8 cellular contexts compared by ENCODE assay signal in genomic region chr1:111739222-111739983, GRCh38. TPM values are rescaled to one million over a fixed set of nuclear protein-coding genes. Genes with fewer than 3 reads are reported as not detected.
A peak's percentile ranks its signal among the peaks of the same experiment; 100 is the strongest.
DNase-seq lines count a peak whose midpoint lies in the region; ATAC-seq and TF ChIP-seq lines count a peak whose summit lies in the region.

Gene INKA2 (minus strand): TSS chr1:111739395. CDS start chr1:111739242, 153 bp downstream.

- peaks cover 3% of the 10 kb centered on the region; the same call in 1 of the 2 replicates for H3F3A ChIP-seq in DOHH2 (ENCODE audit: control insufficient read depth, insufficient read depth)

- H3K4me1 ChIP-seq in DOHH2 (ENCODE audit: control insufficient read depth, low read length), result peaks cover 31% of the 10 kb centered on the region
- no peaks in the 10 kb centered on the region for H3K4me1 ChIP-seq in Panc1 (ENCODE audit: control insufficient read depth, insufficient read depth, low read length)
- peaks cover 21% of the 10 kb centered on the region for H3K4me1 ChIP-seq in fibroblast of lung (ENCODE audit: control insufficient read depth, extremely low read depth, insufficient read depth, low read length)

- peak within 1 kb of the TSS; percentile 94 for H3K4me2 ChIP-seq in DOHH2 (ENCODE audit: low read length)
- peak within 1 kb of the TSS; percentile 96 for H3K4me2 ChIP-seq in fibroblast of lung (ENCODE audit: extremely low read depth, insufficient read depth, low read length)

- H3K36me3 ChIP-seq in DOHH2 (ENCODE audit: control insufficient read depth, low read length), result no peaks in the 10 kb centered on the region
- H3K36me3 ChIP-seq in Panc1 (ENCODE audit: control insufficient read depth, insufficient read depth, low read length), result no peaks in the 10 kb centered on the region
- H3K36me3 ChIP-seq in fibroblast of lung (ENCODE audit: control insufficient read depth, insufficient read depth, low read length), result no peaks in the 10 kb centered on the region

- TF ChIP-seq CTCF in DOHH2 (IDR thresholded peaks at IDR 0.05; ENCODE audit: low read depth, low read length, poor library complexity, severe bottlenecking) (peak; percentile 24), Panc1 (IDR thresholded peaks at IDR 0.05) (no peak), fibroblast of lung (conservative IDR thresholded peaks at IDR 0.05 in 1 of 2, IDR thresholded peaks at IDR 0.05 in 1 of 2; ENCODE audit: low read depth in 1 of 2, low read length in 2 of 2) (no peak)

- intact Hi-C loops in Panc1 (cut with micrococcal nuclease; ENCODE audit: unreplicated experiment), result no loop called here

- peak within 1 kb of the TSS; percentile 83 to 95 (median 92) for H3K4me3 Mint-ChIP-seq in naive thymus-derived CD8-positive, alpha-beta T cell
- H3K4me3 Mint-ChIP-seq in stimulated activated naive CD8-positive, alpha-beta T cell treated with anti-CD3 and anti-CD28 coated beads, Interleukin-15, Interleukin-2, amounts not matched to agents 100 ng/mL and 50 ng/mL, for 24 hours, result peak within 1 kb of the TSS; percentile 92

- peaks cover 15 to 33% (median 20%) of the 10 kb centered on the region in 4 donors for H3K4me1 Mint-ChIP-seq in naive thymus-derived CD8-positive, alpha-beta T cell
- peaks cover 18% of the 10 kb centered on the region for H3K4me1 Mint-ChIP-seq in stimulated activated naive CD8-positive, alpha-beta T cell treated with anti-CD3 and anti-CD28 coated beads, Interleukin-15, Interleukin-2, amounts not matched to agents 100 ng/mL and 50 ng/mL, for 24 hours (ENCODE audit: low read depth)

- H3K27me3 Mint-ChIP-seq in naive thymus-derived CD8-positive, alpha-beta T cell, result peaks cover 10 to 37% (median 24%) of the 10 kb centered on the region in 5 donors
- H3K27me3 Mint-ChIP-seq in stimulated activated naive CD8-positive, alpha-beta T cell treated with anti-CD3 and anti-CD28 coated beads, Interleukin-15, Interleukin-2, amounts not matched to agents 100 ng/mL and 50 ng/mL, for 24 hours, result peaks cover 43% of the 10 kb centered on the region

- no peaks in the 10 kb centered on the region for H4K20me1 ChIP-seq in DOHH2 (ENCODE audit: control insufficient read depth, insufficient read depth, low read depth, low read length)
- H4K20me1 ChIP-seq in fibroblast of lung (ENCODE audit: control insufficient read depth, extremely low read depth, insufficient read depth, low read length), result no peaks in the 10 kb centered on the region

- no peaks in the 10 kb centered on the region for H3K9me2 ChIP-seq in DOHH2 (replicated peaks; ENCODE audit: control insufficient read depth, low read length)

- no peaks in the 10 kb centered on the region for H3K9me3 ChIP-seq in DOHH2 (ENCODE audit: control insufficient read depth, insufficient read depth, low read length)
- no peaks in the 10 kb centered on the region for H3K9me3 ChIP-seq in Panc1 (ENCODE audit: control insufficient read depth, insufficient read depth, low read depth, low read length)
- H3K9me3 ChIP-seq in fibroblast of lung (ENCODE audit: control insufficient read depth, insufficient read depth, low read depth, low read length), result no peaks in the 10 kb centered on the region

- ATAC-seq in GM21717 (IDR thresholded peaks at IDR 0.05; ENCODE audit: unreplicated experiment), result peak; percentile 79
- ATAC-seq in Panc1, result peak; percentile 94
- peak; percentile 62 to 69 for ATAC-seq in naive thymus-derived CD8-positive, alpha-beta T cell

- H3K36me3 Mint-ChIP-seq in naive thymus-derived CD8-positive, alpha-beta T cell, result no peaks in the 10 kb centered on the region
- H3K36me3 Mint-ChIP-seq in stimulated activated naive CD8-positive, alpha-beta T cell treated with anti-CD3 and anti-CD28 coated beads, Interleukin-15, Interleukin-2, amounts not matched to agents 100 ng/mL and 50 ng/mL, for 24 hours (ENCODE audit: low read depth), result no peaks in the 10 kb centered on the region

- H3K9ac ChIP-seq in fibroblast of lung (ENCODE audit: insufficient read depth, low read length), result peak within 1 kb of the TSS; percentile 97

- CTCF ChIA-PET in Panc1 (lab: Charles Lee), result interaction anchor here (0.7 kb wide), 1 partner anchor 435 kb away, joined by 3 read pairs; no protein-coding TSS in a partner anchor

- peak within 1 kb of the TSS; percentile 78 for H3K4me3 ChIP-seq in DOHH2 (ENCODE audit: low read length)
- H3K4me3 ChIP-seq in Jurkat, Clone E6-1 (ENCODE audit: low read length), result peak within 1 kb of the TSS; percentile 61
- peak within 1 kb of the TSS; percentile 55 to 76 for H3K4me3 ChIP-seq in Panc1 (ENCODE audit: low read depth in 2 of 2, low read length in 2 of 2)
- H3K4me3 ChIP-seq in fibroblast of lung (replicated peaks in 1 of 4; ENCODE audit: control extremely low read depth in 1 of 4, insufficient read depth in 1 of 4, low read depth in 3 of 4, low read length in 4 of 4), result peak within 1 kb of the TSS; percentile 49 to 78 (median 69)

- no TSS peak for BruUV-seq in Panc1 (replicated peaks; lab: Mats Ljungman, UMichigan)

- no peaks in the 10 kb centered on the region for H3K9me3 Mint-ChIP-seq in naive thymus-derived CD8-positive, alpha-beta T cell
- H3K9me3 Mint-ChIP-seq in stimulated activated naive CD8-positive, alpha-beta T cell treated with anti-CD3 and anti-CD28 coated beads, Interleukin-15, Interleukin-2, amounts not matched to agents 100 ng/mL and 50 ng/mL, for 24 hours, result no peaks in the 10 kb centered on the region

- POLR2A ChIA-PET in Panc1 (lab: Charles Lee), result interaction anchor here (0.6 to 0.7 kb wide), 2 partner anchors 144 to 733 kb away, joined by 3 read pairs; no protein-coding TSS in a partner anchor
- POLR2A ChIA-PET in naive thymus-derived CD8-positive, alpha-beta T cell (lab: Charles Lee), result interaction anchor here (1.1 to 4.2 kb wide), 5 partner anchors 9 to 231 kb away, joined by 3 to 21 read pairs (median 6); partner anchors contain the start of gene DDX20

- no peaks in the 10 kb centered on the region for H3K79me2 ChIP-seq in DOHH2 (ENCODE audit: control insufficient read depth, low read length)
- peaks cover 28% of the 10 kb centered on the region for H3K79me2 ChIP-seq in fibroblast of lung (ENCODE audit: control insufficient read depth, insufficient read depth, low read length)

- H2AFZ ChIP-seq in fibroblast of lung (ENCODE audit: low read length), result peak within 1 kb of the TSS; percentile 47

- H3K27ac ChIP-seq in DOHH2 (ENCODE audit: low read depth, low read length) (peak within 1 kb of the TSS; percentile 1; the same call in 1 of the 2 replicates), Panc1 (ENCODE audit: low read length) (peak within 1 kb of the TSS; percentile 44; the same call in 1 of the 2 replicates), fibroblast of lung (ENCODE audit: insufficient read depth, low read length) (peak within 1 kb of the TSS; percentile 83)

- H3K27me3 ChIP-seq in DOHH2 (ENCODE audit: control insufficient read depth, low read length) (peaks cover 26% of the 10 kb centered on the region), Panc1 (ENCODE audit: control insufficient read depth, insufficient read depth, low read length) (no peaks in the 10 kb centered on the region; the same call in 1 of the 2 replicates), fibroblast of lung (ENCODE audit: control insufficient read depth, insufficient read depth, low read length) (no peaks in the 10 kb centered on the region)

- in situ Hi-C loops in Panc1 (cut with HindIII; ENCODE audit: low pct_unique_long_range_greater_than_20kb, low sequenced_read_pairs), result no loop called here

- H3K27ac Mint-ChIP-seq in naive thymus-derived CD8-positive, alpha-beta T cell, result peak within 1 kb of the TSS in 8 of 10 donors; percentile 7 to 90 (median 74)
- peak within 1 kb of the TSS; percentile 88 for H3K27ac Mint-ChIP-seq in stimulated activated naive CD8-positive, alpha-beta T cell treated with anti-CD3 and anti-CD28 coated beads, Interleukin-15, Interleukin-2, amounts not matched to agents 100 ng/mL and 50 ng/mL, for 24 hours

- DNase-seq in Jurkat, Clone E6-1 (ENCODE audit: low read depth, low spot score), result peak; percentile 46
- DNase-seq in Panc1 (ENCODE audit: low read depth, low spot score) (no peak), fibroblast of lung (ENCODE audit: low read depth in 2 of 2) (peak; percentile 81 to 83)
- peak; percentile 34 to 51 for DNase-seq in activated T-helper 1 cell treated with anti-CD3 and anti-CD28 coated beads, Interleukin-2, amount 50 U/mL, for 16 hours (ENCODE audit: low read depth in 1 of 2, low spot score in 1 of 2)
- DNase-seq in naive thymus-derived CD8-positive, alpha-beta T cell, result peak in 9 of 10 donors; percentile 28 to 75 (median 41)

RNA-seq across cellular contexts. Expression of gene INKA2, which starts in this region (rescaled TPM):
- 1.8 TPM for polyA plus RNA-seq in Jurkat, Clone E6-1 (2012; ENCODE audit: insufficient read depth, insufficient read length)
- total RNA-seq in Panc1 (2021; ENCODE audit: unreplicated experiment) (0.54 TPM), fibroblast of lung (3.5 and 3.9 TPM in 2 replicates)
- polyA plus RNA-seq in Panc1 (2012; ENCODE audit: insufficient read length), result not detected
- polyA plus RNA-seq in fibroblast of lung, result 1.8 and 25.4 TPM in 2 replicates
- polyA plus RNA-seq in fibroblast of lung (2012), result 2.7 and 64.8 TPM in 2 replicates
- polyA minus RNA-seq in fibroblast of lung (ENCODE audit: low replicate concordance), result 14.2 and 58.2 TPM in 2 replicates
- total RNA-seq in naive thymus-derived CD8-positive, alpha-beta T cell, result under 1 TPM; 0.70 to 0.77 TPM
- polyA plus RNA-seq in naive thymus-derived CD8-positive, alpha-beta T cell, result not detected

Comparison
In these comparisons a context has a peak if more than half of its experiments do, and no peak if none do; other contexts are left out.
1. Peak in ATAC-seq, H3K4me3 ChIP-seq and H3K27ac ChIP-seq in Panc1; RNA of the gene not detected or under 1 TPM.
2. Peak in DNase-seq and ATAC-seq in naive thymus-derived CD8-positive, alpha-beta T cell; RNA of the gene not detected or under 1 TPM.
3. H3K27ac ChIP-seq: peak in every context shown above with its lines; median percentile 83 in fibroblast of lung; 44 in Panc1; 1 in DOHH2.